In genomic region chr2:171960570-171960969, GRCh38 we compare ENCODE assay signal across 20 cellular contexts. TPM values are rescaled to one million over a fixed set of nuclear protein-coding genes. Genes with fewer than 3 reads are reported as not detected.
DNase-seq lines count a peak whose midpoint lies in the region; ATAC-seq and TF ChIP-seq lines count a peak whose summit lies in the region.
"Had no signal": no experiment of that assay in that cellular context is flagged by ENCODE, and none has a peak within 500 bp of the region (broad histone marks: within the 10 kb centered on the region; RNA-seq: fewer than 3 reads in every experiment).

No MANE protein-coding gene starts in this region.

- H3K27me3 Mint-ChIP-seq in dendritic cell treated with granulocyte-macrophage colony-stimulating factor and Interleukin-4, amounts not matched to agents 40 ng/mL and 50 ng/mL, for 4 days = no peaks in the 10 kb centered on the region
- no peaks in the 10 kb centered on the region for H3K27me3 Mint-ChIP-seq in stimulated activated naive B cell treated with anti-CD40 and anti-IgM and Interleukin-4, amounts not matched to agents 10 μg/mL and 1 μg/mL and 100 μg/mL, for 72 hours
- H3K27me3 Mint-ChIP-seq: CD4-positive, alpha-beta T cell; IgD-negative memory B cell had no signal

- H3K18ac ChIP-seq in neuronal stem cell (ENCODE audit: low read length) = no peak overlapping the region

- no peaks in the 10 kb centered on the region for H3K9me3 Mint-ChIP-seq in dendritic cell treated with granulocyte-macrophage colony-stimulating factor and Interleukin-4, amounts not matched to agents 40 ng/mL and 50 ng/mL, for 4 days
- H3K9me3 Mint-ChIP-seq in stimulated activated naive B cell treated with anti-CD40 and anti-IgM and Interleukin-4, amounts not matched to agents 10 μg/mL and 1 μg/mL and 100 μg/mL, for 72 hours = no peaks in the 10 kb centered on the region
- H3K9me3 Mint-ChIP-seq: CD4-positive, alpha-beta T cell; IgD-negative memory B cell had no signal

- no peak overlapping the region for H4K91ac ChIP-seq in neuronal stem cell (ENCODE audit: low read depth, low read length, poor library complexity)

- H3K4me1 ChIP-seq in right atrium auricular region = no peaks in the 10 kb centered on the region
- peaks cover 59 to 65% of the 10 kb centered on the region in 2 experiments for H3K4me1 ChIP-seq in neutrophil (ENCODE audit: control insufficient read depth in 1 of 2, insufficient read depth in 1 of 2, low read depth in 1 of 2, low read length in 1 of 2)
- no peaks in the 10 kb centered on the region for H3K4me1 ChIP-seq in neuronal stem cell (ENCODE audit: control insufficient read depth in 2 of 2, insufficient read depth in 1 of 2, low read depth in 1 of 2, low read length in 2 of 2)

- H3K9me3 ChIP-seq in right atrium auricular region = no peaks in the 10 kb centered on the region
- no peaks in the 10 kb centered on the region for H3K9me3 ChIP-seq in neutrophil
- no peaks in the 10 kb centered on the region for H3K9me3 ChIP-seq in neuronal stem cell (replicated peaks in 1 of 2; ENCODE audit: control insufficient read depth in 2 of 2, insufficient read depth in 1 of 2, low read depth in 1 of 2, low read length in 2 of 2)
- H3K9me3 ChIP-seq: A549 had no signal

- ATAC-seq in left ventricle myocardium superior (peak; percentile 40), GM18520 (IDR thresholded peaks at IDR 0.05; ENCODE audit: unreplicated experiment) (no peak)
- ATAC-seq in stimulated activated naive B cell treated with anti-CD40 and anti-IgM and Interleukin-4, amounts not matched to agents 10 μg/mL and 1 μg/mL and 100 μg/mL, for 72 hours (replicated peaks) = no peak
- no peak for ATAC-seq in activated CD4-positive, CD25-positive, alpha-beta regulatory T cell treated with anti-CD3 and anti-CD28 coated beads, Interleukin-2, amount 50 U/mL, for 24 hours
- ATAC-seq: A549, HepG2 had no signal

- no peak overlapping the region for H3K27ac ChIP-seq in right atrium auricular region
- H3K27ac ChIP-seq in neutrophil = peak overlapping the region; percentile 82
- no peak overlapping the region for H3K27ac ChIP-seq in neuronal stem cell (replicated peaks; ENCODE audit: low read length)
- H3K27ac ChIP-seq: 22Rv1, A549, C4-2B, GM23248 had no signal

- no peak overlapping the region for H3K4me3 ChIP-seq in right atrium auricular region
- H3K4me3 ChIP-seq in neutrophil (ENCODE audit: low read depth in 1 of 2, low read length in 1 of 2) = no peak overlapping the region
- H3K4me3 ChIP-seq in neuronal stem cell (ENCODE audit: low read length in 2 of 2) = no peak overlapping the region
- H3K4me3 ChIP-seq: A549, GM23248 had no signal

- no peak overlapping the region for H2BK5ac ChIP-seq in neuronal stem cell (ENCODE audit: low read length)

- H4K8ac ChIP-seq in neuronal stem cell (ENCODE audit: low read depth, low read length) = no peak overlapping the region

- intact Hi-C loops in left ventricle myocardium superior (cut with micrococcal nuclease) = no loop called here
- intact Hi-C loops in dendritic cell treated with granulocyte-macrophage colony-stimulating factor and Interleukin-4, amounts not matched to agents 40 ng/mL and 50 ng/mL, for 4 days (cut with micrococcal nuclease) = no loop called here

- no peak overlapping the region for H3K4me2 ChIP-seq in neuronal stem cell (ENCODE audit: insufficient read depth, low read length, poor library complexity, severe bottlenecking)
- H3K4me2 ChIP-seq: A549 had no signal

- H3K36me3 ChIP-seq in right atrium auricular region (no peaks in the 10 kb centered on the region), neutrophil (no peaks in the 10 kb centered on the region), neuronal stem cell (replicated peaks in 1 of 2; ENCODE audit: control insufficient read depth in 2 of 2, insufficient read depth in 2 of 2, low read length in 2 of 2) (peaks cover 3 to 37% of the 10 kb centered on the region in 2 donors)

- no peak overlapping the region for H2AFZ ChIP-seq in neuronal stem cell (ENCODE audit: low read length)
- H2AFZ ChIP-seq: GM23248 had no signal

- peaks cover 8% of the 10 kb centered on the region for H3K36me3 Mint-ChIP-seq in dendritic cell treated with granulocyte-macrophage colony-stimulating factor and Interleukin-4, amounts not matched to agents 40 ng/mL and 50 ng/mL, for 4 days (ENCODE audit: low read depth)
- H3K36me3 Mint-ChIP-seq in stimulated activated naive B cell treated with anti-CD40 and anti-IgM and Interleukin-4, amounts not matched to agents 10 μg/mL and 1 μg/mL and 100 μg/mL, for 72 hours = peaks cover 12 to 26% of the 10 kb centered on the region in 2 donors
- H3K36me3 Mint-ChIP-seq: IgD-negative memory B cell had no signal

- H3K14ac ChIP-seq in neuronal stem cell (ENCODE audit: low read length) = no peak overlapping the region

- H3K4me1 Mint-ChIP-seq in dendritic cell treated with granulocyte-macrophage colony-stimulating factor and Interleukin-4, amounts not matched to agents 40 ng/mL and 50 ng/mL, for 4 days (ENCODE audit: low read depth) = peaks cover 39% of the 10 kb centered on the region
- H3K4me1 Mint-ChIP-seq in stimulated activated naive B cell treated with anti-CD40 and anti-IgM and Interleukin-4, amounts not matched to agents 10 μg/mL and 1 μg/mL and 100 μg/mL, for 72 hours = peaks cover 0 to 2% of the 10 kb centered on the region in 2 donors

- H3K27ac Mint-ChIP-seq in dendritic cell treated with granulocyte-macrophage colony-stimulating factor and Interleukin-4, amounts not matched to agents 40 ng/mL and 50 ng/mL, for 4 days = peak overlapping the region; percentile 34
- H3K27ac Mint-ChIP-seq in stimulated activated naive B cell treated with anti-CD40 and anti-IgM and Interleukin-4, amounts not matched to agents 10 μg/mL and 1 μg/mL and 100 μg/mL, for 72 hours = peak overlapping the region; percentile 66
- H3K27ac Mint-ChIP-seq: CD4-positive, alpha-beta T cell had no signal

- H2BK15ac ChIP-seq in neuronal stem cell (ENCODE audit: low read length) = no peak overlapping the region

- H3K23ac ChIP-seq in neuronal stem cell (ENCODE audit: low read depth, low read length, poor library complexity) = no peak overlapping the region

- no peak overlapping the region for H2AK5ac ChIP-seq in neuronal stem cell (ENCODE audit: low read depth, low read length)

- WGBS in neuronal stem cell (ENCODE audit: extremely low coverage in 2 of 2, insufficient read length in 2 of 2, insufficient replicate concordance in 1 of 2), 2 donors = no CpG with 5 or more reads among the region's 3 CpGs

- no peaks in the 10 kb centered on the region for H3K27me3 ChIP-seq in right atrium auricular region
- no peaks in the 10 kb centered on the region for H3K27me3 ChIP-seq in neutrophil
- no peaks in the 10 kb centered on the region for H3K27me3 ChIP-seq in neuronal stem cell (ENCODE audit: control insufficient read depth in 3 of 3, insufficient read depth in 3 of 3, low read depth in 1 of 3, low read length in 3 of 3)

- no peak overlapping the region for H3K9ac ChIP-seq in neuronal stem cell (ENCODE audit: low read depth, low read length, poor library complexity)
- H3K9ac ChIP-seq: GM23248 had no signal

- H2BK120ac ChIP-seq in neuronal stem cell (ENCODE audit: low read depth, low read length) = no peak overlapping the region

- no peak for TF ChIP-seq CTCF in right atrium auricular region (IDR thresholded peaks at IDR 0.05)
- no peak for TF ChIP-seq CTCF in neutrophil (IDR thresholded peaks at IDR 0.05)

- H2BK12ac ChIP-seq in neuronal stem cell (ENCODE audit: low read length) = no peak overlapping the region

- H3K4ac ChIP-seq in neuronal stem cell (ENCODE audit: low read length) = no peak overlapping the region

- no peak overlapping the region for H3K4me3 Mint-ChIP-seq in dendritic cell treated with granulocyte-macrophage colony-stimulating factor and Interleukin-4, amounts not matched to agents 40 ng/mL and 50 ng/mL, for 4 days
- H3K4me3 Mint-ChIP-seq in stimulated activated naive B cell treated with anti-CD40 and anti-IgM and Interleukin-4, amounts not matched to agents 10 μg/mL and 1 μg/mL and 100 μg/mL, for 72 hours = no peak overlapping the region
- H3K4me3 Mint-ChIP-seq: CD4-positive, alpha-beta T cell; IgD-negative memory B cell had no signal

- H3K79me1 ChIP-seq in neuronal stem cell (ENCODE audit: low read depth, low read length) = peaks cover 1% of the 10 kb centered on the region

- DNase-seq in left ventricle myocardium superior (no peak), right atrium auricular region (ENCODE audit: low spot score) (no peak), neuronal stem cell (ENCODE audit: low spot score) (no peak)
- no peak for DNase-seq in stimulated activated naive B cell treated with anti-CD40 and anti-IgM and Interleukin-4, amounts not matched to agents 10 μg/mL and 1 μg/mL and 100 μg/mL, for 72 hours
- DNase-seq: AML-193; CD4-positive, alpha-beta T cell; DMS153; DMS79; GDM1; GM23248; HCEC 1CT had no signal

RNA-seq across cellular contexts. Expression of gene HAT1, which starts 38.3 kb away (rescaled TPM):
- total RNA-seq in left ventricle myocardium superior (35.1 TPM), right atrium auricular region (10 to 100 TPM; 22.8 to 25.8 TPM)
- 61.3 TPM for polyA plus RNA-seq in neuronal stem cell (2013, experiment 1 of 2)
- polyA plus RNA-seq in neuronal stem cell (2013, experiment 2 of 2) = 62.4 TPM

RNA-seq across cellular contexts. Expression of gene METAP1D, which starts 39.2 kb away (rescaled TPM):
- total RNA-seq in left ventricle myocardium superior (8.6 TPM), right atrium auricular region (1 to 10 TPM; 2.3 to 4.7 TPM)
- 4.7 TPM for polyA plus RNA-seq in neuronal stem cell (2013, experiment 1 of 2)
- 4.0 TPM for polyA plus RNA-seq in neuronal stem cell (2013, experiment 2 of 2)
